Comparison of ENCODE assay signal across 1 cellular context in the genomic region with DNA sequence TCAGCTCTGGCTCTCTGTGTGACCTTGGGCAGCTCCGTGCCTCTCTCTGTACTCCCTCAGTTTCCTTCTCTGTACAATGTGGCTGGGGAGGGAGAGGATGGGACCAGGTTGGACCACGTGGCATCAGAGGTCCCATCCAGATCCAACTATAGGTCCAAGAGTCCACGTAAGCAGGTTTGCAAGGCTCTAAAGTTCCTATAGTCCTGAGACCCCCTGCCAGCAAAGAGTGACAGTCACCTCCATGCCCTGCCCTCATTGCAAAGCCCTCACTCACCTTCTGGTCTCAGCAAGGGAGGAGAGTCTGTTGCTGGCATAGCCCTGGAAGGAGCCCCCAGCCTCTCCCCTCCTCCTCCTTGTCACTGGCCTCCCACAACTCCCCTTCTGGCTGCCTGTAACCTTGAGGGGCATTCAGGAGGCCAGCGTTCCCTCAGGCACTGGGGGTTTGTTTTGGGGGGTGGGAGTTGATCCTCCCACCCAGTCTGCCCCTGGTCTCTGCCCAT.
A peak's percentile ranks its signal among the peaks of the same experiment; 100 is the strongest.
TF ChIP-seq lines count a peak whose summit lies in the region.

No MANE protein-coding gene starts in this region.

TF ChIP-seq in HepG2, 621 proteins besides CTCF, POLR2A, EP300 and RAD21 (continued from another document and continues in another):
- TF ChIP-seq, protein P1, sequence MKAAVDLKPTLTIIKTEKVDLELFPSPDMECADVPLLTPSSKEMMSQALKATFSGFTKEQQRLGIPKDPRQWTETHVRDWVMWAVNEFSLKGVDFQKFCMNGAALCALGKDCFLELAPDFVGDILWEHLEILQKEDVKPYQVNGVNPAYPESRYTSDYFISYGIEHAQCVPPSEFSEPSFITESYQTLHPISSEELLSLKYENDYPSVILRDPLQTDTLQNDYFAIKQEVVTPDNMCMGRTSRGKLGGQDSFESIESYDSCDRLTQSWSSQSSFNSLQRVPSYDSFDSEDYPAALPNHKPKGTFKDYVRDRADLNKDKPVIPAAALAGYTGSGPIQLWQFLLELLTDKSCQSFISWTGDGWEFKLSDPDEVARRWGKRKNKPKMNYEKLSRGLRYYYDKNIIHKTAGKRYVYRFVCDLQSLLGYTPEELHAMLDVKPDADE (CRISPR knock-in tag; IDR thresholded peaks at IDR 0.05) = no peak
- TF ChIP-seq SRY (CRISPR knock-in tag; IDR thresholded peaks at IDR 0.05) (no peak), ZNF367 (CRISPR knock-in tag; IDR thresholded peaks at IDR 0.05; ENCODE audit: borderline replicate concordance) (no peak), SRSF9 (IDR thresholded peaks at IDR 0.05; ENCODE audit: borderline replicate concordance, insufficient read depth, low read depth, low read length, poor library complexity, severe bottlenecking) (no peak), ZNF891 (CRISPR knock-in tag; IDR thresholded peaks at IDR 0.05) (no peak), ZNF10 (CRISPR knock-in tag; IDR thresholded peaks at IDR 0.05; ENCODE audit: borderline replicate concordance, low read depth) (no peak), KDM1A (CRISPR knock-in tag; IDR thresholded peaks at IDR 0.05) (no peak), ZNF446 (CRISPR knock-in tag; IDR thresholded peaks at IDR 0.05) (no peak), RARG (CRISPR knock-in tag; IDR thresholded peaks at IDR 0.05; ENCODE audit: low read depth) (no peak), ZFP41 (CRISPR knock-in tag; IDR thresholded peaks at IDR 0.05; ENCODE audit: borderline replicate concordance) (no peak), NFE2 (CRISPR knock-in tag; IDR thresholded peaks at IDR 0.05) (no peak), ZNF224 (CRISPR knock-in tag; IDR thresholded peaks at IDR 0.05) (no peak), POGZ (CRISPR knock-in tag; IDR thresholded peaks at IDR 0.05) (no peak), ZSCAN29 (CRISPR knock-in tag; conservative IDR thresholded peaks at IDR 0.05) (no peak), ZNF572 (CRISPR knock-in tag; IDR thresholded peaks at IDR 0.05) (no peak), ZNF563 (CRISPR knock-in tag; IDR thresholded peaks at IDR 0.05) (no peak), GFI1 (CRISPR knock-in tag; IDR thresholded peaks at IDR 0.05; ENCODE audit: borderline replicate concordance) (no peak), ZMYM4 (CRISPR knock-in tag; IDR thresholded peaks at IDR 0.05) (no peak), PHB2 (IDR thresholded peaks at IDR 0.05; ENCODE audit: partially characterized antibody) (no peak), ZNF17 (CRISPR knock-in tag; IDR thresholded peaks at IDR 0.05) (no peak), TSC22D2 (CRISPR knock-in tag; IDR thresholded peaks at IDR 0.05; ENCODE audit: borderline replicate concordance) (no peak), ZFP1 (CRISPR knock-in tag; IDR thresholded peaks at IDR 0.05) (no peak), ZNF282 (IDR thresholded peaks at IDR 0.05; ENCODE audit: partially characterized antibody) (no peak), NFATC3 (CRISPR knock-in tag; IDR thresholded peaks at IDR 0.05) (no peak), TBX2 (CRISPR knock-in tag; IDR thresholded peaks at IDR 0.05; ENCODE audit: borderline replicate concordance) (peak; percentile 50; the same call in 1 of the 2 replicates), ZSCAN12 (CRISPR knock-in tag; IDR thresholded peaks at IDR 0.05) (no peak), ZNF781 (CRISPR knock-in tag; IDR thresholded peaks at IDR 0.05; ENCODE audit: borderline replicate concordance, not compliant biosample characterization) (no peak), ZNF33A (CRISPR knock-in tag; IDR thresholded peaks at IDR 0.05; ENCODE audit: borderline replicate concordance) (no peak), ZMAT3 (CRISPR knock-in tag; conservative IDR thresholded peaks at IDR 0.05) (no peak), DPF2 (CRISPR knock-in tag; IDR thresholded peaks at IDR 0.05; ENCODE audit: borderline replicate concordance, low read depth) (no peak), NR3C1 (CRISPR knock-in tag; IDR thresholded peaks at IDR 0.05) (no peak), ZNF124 (CRISPR knock-in tag; IDR thresholded peaks at IDR 0.05) (no peak), CHD2 (IDR thresholded peaks at IDR 0.05; ENCODE audit: low read depth, low read length) (no peak), ZFX (CRISPR knock-in tag; IDR thresholded peaks at IDR 0.05; ENCODE audit: low read depth) (peak; percentile 24; the same call in 1 of the 2 replicates), XBP1 (CRISPR knock-in tag; IDR thresholded peaks at IDR 0.05) (no peak), MBD4 (IDR thresholded peaks at IDR 0.05; ENCODE audit: borderline replicate concordance, low read length) (no peak), ZNF274 (CRISPR knock-in tag; IDR thresholded peaks at IDR 0.05) (no peak), ZNF589 (CRISPR knock-in tag; conservative IDR thresholded peaks at IDR 0.05) (no peak)
- TF ChIP-seq, protein P2, sequence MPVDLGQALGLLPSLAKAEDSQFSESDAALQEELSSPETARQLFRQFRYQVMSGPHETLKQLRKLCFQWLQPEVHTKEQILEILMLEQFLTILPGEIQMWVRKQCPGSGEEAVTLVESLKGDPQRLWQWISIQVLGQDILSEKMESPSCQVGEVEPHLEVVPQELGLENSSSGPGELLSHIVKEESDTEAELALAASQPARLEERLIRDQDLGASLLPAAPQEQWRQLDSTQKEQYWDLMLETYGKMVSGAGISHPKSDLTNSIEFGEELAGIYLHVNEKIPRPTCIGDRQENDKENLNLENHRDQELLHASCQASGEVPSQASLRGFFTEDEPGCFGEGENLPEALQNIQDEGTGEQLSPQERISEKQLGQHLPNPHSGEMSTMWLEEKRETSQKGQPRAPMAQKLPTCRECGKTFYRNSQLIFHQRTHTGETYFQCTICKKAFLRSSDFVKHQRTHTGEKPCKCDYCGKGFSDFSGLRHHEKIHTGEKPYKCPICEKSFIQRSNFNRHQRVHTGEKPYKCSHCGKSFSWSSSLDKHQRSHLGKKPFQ (CRISPR knock-in tag; IDR thresholded peaks at IDR 0.05; ENCODE audit: insufficient replicate concordance) = no peak
- TF ChIP-seq, protein P3, sequence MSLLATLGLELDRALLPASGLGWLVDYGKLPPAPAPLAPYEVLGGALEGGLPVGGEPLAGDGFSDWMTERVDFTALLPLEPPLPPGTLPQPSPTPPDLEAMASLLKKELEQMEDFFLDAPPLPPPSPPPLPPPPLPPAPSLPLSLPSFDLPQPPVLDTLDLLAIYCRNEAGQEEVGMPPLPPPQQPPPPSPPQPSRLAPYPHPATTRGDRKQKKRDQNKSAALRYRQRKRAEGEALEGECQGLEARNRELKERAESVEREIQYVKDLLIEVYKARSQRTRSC (CRISPR knock-in tag; IDR thresholded peaks at IDR 0.05; ENCODE audit: low read depth) = no peak; the same call in 1 of the 2 replicates
- TF ChIP-seq, protein P4, sequence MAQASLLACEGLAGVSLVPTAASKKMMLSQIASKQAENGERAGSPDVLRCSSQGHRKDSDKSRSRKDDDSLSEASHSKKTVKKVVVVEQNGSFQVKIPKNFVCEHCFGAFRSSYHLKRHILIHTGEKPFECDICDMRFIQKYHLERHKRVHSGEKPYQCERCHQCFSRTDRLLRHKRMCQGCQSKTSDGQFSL (CRISPR knock-in tag; IDR thresholded peaks at IDR 0.05) = no peak
- TF ChIP-seq, protein P5, sequence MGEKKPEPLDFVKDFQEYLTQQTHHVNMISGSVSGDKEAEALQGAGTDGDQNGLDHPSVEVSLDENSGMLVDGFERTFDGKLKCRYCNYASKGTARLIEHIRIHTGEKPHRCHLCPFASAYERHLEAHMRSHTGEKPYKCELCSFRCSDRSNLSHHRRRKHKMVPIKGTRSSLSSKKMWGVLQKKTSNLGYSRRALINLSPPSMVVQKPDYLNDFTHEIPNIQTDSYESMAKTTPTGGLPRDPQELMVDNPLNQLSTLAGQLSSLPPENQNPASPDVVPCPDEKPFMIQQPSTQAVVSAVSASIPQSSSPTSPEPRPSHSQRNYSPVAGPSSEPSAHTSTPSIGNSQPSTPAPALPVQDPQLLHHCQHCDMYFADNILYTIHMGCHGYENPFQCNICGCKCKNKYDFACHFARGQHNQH (CRISPR knock-in tag; IDR thresholded peaks at IDR 0.05) = peak; percentile 48; the same call in 1 of the 2 replicates
- TF ChIP-seq, protein P6, sequence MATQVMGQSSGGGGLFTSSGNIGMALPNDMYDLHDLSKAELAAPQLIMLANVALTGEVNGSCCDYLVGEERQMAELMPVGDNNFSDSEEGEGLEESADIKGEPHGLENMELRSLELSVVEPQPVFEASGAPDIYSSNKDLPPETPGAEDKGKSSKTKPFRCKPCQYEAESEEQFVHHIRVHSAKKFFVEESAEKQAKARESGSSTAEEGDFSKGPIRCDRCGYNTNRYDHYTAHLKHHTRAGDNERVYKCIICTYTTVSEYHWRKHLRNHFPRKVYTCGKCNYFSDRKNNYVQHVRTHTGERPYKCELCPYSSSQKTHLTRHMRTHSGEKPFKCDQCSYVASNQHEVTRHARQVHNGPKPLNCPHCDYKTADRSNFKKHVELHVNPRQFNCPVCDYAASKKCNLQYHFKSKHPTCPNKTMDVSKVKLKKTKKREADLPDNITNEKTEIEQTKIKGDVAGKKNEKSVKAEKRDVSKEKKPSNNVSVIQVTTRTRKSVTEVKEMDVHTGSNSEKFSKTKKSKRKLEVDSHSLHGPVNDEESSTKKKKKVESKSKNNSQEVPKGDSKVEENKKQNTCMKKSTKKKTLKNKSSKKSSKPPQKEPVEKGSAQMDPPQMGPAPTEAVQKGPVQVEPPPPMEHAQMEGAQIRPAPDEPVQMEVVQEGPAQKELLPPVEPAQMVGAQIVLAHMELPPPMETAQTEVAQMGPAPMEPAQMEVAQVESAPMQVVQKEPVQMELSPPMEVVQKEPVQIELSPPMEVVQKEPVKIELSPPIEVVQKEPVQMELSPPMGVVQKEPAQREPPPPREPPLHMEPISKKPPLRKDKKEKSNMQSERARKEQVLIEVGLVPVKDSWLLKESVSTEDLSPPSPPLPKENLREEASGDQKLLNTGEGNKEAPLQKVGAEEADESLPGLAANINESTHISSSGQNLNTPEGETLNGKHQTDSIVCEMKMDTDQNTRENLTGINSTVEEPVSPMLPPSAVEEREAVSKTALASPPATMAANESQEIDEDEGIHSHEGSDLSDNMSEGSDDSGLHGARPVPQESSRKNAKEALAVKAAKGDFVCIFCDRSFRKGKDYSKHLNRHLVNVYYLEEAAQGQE (IDR thresholded peaks at IDR 0.05; ENCODE audit: borderline replicate concordance in 1 of 2, low read depth in 1 of 2, low read length in 2 of 2) = no peak
- TF ChIP-seq, protein P7, sequence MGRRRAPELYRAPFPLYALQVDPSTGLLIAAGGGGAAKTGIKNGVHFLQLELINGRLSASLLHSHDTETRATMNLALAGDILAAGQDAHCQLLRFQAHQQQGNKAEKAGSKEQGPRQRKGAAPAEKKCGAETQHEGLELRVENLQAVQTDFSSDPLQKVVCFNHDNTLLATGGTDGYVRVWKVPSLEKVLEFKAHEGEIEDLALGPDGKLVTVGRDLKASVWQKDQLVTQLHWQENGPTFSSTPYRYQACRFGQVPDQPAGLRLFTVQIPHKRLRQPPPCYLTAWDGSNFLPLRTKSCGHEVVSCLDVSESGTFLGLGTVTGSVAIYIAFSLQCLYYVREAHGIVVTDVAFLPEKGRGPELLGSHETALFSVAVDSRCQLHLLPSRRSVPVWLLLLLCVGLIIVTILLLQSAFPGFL (CRISPR knock-in tag; IDR thresholded peaks at IDR 0.05) = no peak
- TF ChIP-seq, protein P8, sequence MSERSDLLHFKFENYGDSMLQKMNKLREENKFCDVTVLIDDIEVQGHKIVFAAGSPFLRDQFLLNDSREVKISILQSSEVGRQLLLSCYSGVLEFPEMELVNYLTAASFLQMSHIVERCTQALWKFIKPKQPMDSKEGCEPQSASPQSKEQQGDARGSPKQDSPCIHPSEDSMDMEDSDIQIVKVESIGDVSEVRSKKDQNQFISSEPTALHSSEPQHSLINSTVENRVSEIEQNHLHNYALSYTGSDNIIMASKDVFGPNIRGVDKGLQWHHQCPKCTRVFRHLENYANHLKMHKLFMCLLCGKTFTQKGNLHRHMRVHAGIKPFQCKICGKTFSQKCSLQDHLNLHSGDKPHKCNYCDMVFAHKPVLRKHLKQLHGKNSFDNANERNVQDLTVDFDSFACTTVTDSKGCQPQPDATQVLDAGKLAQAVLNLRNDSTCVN (CRISPR knock-in tag; IDR thresholded peaks at IDR 0.05; ENCODE audit: borderline replicate concordance) = no peak
- TF ChIP-seq, protein P9, sequence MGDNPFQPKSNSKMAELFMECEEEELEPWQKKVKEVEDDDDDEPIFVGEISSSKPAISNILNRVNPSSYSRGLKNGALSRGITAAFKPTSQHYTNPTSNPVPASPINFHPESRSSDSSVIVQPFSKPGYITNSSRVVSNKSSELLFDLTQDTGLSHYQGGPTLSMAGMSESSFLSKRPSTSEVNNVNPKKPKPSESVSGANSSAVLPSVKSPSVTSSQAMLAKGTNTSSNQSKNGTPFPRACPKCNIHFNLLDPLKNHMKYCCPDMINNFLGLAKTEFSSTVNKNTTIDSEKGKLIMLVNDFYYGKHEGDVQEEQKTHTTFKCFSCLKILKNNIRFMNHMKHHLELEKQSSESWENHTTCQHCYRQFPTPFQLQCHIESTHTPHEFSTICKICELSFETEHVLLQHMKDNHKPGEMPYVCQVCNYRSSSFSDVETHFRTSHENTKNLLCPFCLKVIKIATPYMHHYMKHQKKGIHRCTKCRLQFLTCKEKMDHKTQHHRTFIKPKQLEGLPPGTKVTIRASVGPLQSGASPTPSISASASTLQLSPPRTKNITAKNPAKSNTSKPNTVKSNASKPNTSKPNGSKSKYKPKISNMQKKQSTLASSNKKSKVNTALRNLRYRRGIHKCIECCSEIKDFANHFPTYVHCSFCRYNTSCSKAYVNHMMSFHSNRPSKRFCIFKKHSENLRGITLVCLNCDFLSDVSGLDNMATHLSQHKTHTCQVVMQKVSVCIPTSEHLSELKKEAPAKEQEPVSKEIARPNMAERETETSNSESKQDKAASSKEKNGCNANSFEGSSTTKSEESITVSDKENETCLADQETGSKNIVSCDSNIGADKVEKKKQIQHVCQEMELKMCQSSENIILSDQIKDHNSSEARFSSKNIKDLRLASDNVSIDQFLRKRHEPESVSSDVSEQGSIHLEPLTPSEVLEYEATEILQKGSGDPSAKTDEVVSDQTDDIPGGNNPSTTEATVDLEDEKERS (CRISPR knock-in tag; IDR thresholded peaks at IDR 0.05) = no peak
- TF ChIP-seq, protein P10, sequence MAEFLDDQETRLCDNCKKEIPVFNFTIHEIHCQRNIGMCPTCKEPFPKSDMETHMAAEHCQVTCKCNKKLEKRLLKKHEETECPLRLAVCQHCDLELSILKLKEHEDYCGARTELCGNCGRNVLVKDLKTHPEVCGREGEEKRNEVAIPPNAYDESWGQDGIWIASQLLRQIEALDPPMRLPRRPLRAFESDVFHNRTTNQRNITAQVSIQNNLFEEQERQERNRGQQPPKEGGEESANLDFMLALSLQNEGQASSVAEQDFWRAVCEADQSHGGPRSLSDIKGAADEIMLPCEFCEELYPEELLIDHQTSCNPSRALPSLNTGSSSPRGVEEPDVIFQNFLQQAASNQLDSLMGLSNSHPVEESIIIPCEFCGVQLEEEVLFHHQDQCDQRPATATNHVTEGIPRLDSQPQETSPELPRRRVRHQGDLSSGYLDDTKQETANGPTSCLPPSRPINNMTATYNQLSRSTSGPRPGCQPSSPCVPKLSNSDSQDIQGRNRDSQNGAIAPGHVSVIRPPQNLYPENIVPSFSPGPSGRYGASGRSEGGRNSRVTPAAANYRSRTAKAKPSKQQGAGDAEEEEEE (CRISPR knock-in tag; IDR thresholded peaks at IDR 0.05; ENCODE audit: borderline replicate concordance) = no peak
- TF ChIP-seq, protein P11, sequence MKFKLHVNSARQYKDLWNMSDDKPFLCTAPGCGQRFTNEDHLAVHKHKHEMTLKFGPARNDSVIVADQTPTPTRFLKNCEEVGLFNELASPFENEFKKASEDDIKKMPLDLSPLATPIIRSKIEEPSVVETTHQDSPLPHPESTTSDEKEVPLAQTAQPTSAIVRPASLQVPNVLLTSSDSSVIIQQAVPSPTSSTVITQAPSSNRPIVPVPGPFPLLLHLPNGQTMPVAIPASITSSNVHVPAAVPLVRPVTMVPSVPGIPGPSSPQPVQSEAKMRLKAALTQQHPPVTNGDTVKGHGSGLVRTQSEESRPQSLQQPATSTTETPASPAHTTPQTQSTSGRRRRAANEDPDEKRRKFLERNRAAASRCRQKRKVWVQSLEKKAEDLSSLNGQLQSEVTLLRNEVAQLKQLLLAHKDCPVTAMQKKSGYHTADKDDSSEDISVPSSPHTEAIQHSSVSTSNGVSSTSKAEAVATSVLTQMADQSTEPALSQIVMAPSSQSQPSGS (CRISPR knock-in tag; IDR thresholded peaks at IDR 0.05) = no peak
